28 cellular contexts compared by ENCODE assay signal in the genomic region with DNA sequence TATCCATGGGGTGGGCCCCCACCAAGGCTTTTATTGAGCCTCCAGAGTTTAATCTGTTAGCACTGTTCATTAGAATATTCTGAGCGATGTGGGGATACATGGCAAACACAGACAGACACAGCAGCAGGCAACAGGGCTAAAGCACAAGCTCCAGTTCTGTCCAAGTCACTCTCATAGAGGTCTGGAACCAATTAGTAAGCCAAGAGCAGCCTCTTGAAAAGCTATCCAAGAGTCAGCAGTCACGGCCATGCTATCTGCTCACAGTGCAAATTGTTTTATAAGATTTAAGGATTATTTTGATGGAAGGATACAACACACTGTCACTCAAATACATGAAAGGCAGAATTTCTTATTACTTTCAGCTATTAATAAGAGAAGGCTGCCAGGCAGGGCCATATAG.
DNase-seq lines count a peak whose midpoint lies in the region; ATAC-seq and TF ChIP-seq lines count a peak whose summit lies in the region.
"Had no signal": no experiment of that assay in that cellular context is flagged by ENCODE, and none has a peak within 500 bp of the region (broad histone marks: within the 10 kb centered on the region; RNA-seq: fewer than 3 reads in every experiment).

No MANE protein-coding gene starts in this region.

- no peak overlapping the region for H3K27ac ChIP-seq in left ventricle myocardium inferior (replicated peaks)
- H3K27ac ChIP-seq: BLaER1 treated with 17β-estradiol and CSF1 and Interleukin-3, amounts not matched to agents 10 nM and 100 nM; esophagus muscularis mucosa; ovary; spleen; uterus had no signal

- TF ChIP-seq CTCF in left ventricle myocardium inferior (IDR thresholded peaks at IDR 0.05; ENCODE audit: borderline replicate concordance) (no peak), HFF-Myc (IDR thresholded peaks at IDR 0.05; ENCODE audit: low read depth, low read length, missing control alignments) (no peak)

- H3K4me3 ChIP-seq in left ventricle myocardium inferior (no peak overlapping the region), HFF-Myc (replicated peaks; ENCODE audit: low read depth, low read length) (no peak overlapping the region)
- H3K4me3 ChIP-seq: BLaER1 treated with 17β-estradiol and CSF1 and Interleukin-3, amounts not matched to agents 10 nM and 100 nM; esophagus muscularis mucosa; GM23338; ovary; spleen; uterus had no signal

- ATAC-seq in Right ventricle myocardium inferior (peak; percentile 42), sciatic nerve (peak; percentile 32), GM18867 (IDR thresholded peaks at IDR 0.05; ENCODE audit: unreplicated experiment) (no peak)
- ATAC-seq: activated CD8-positive, alpha-beta T cell treated with anti-CD3 and anti-CD28 coated beads for 36 hours; activated T-helper 17 cell treated with anti-CD3 and anti-CD28 coated beads, Interleukin-2, amount 50 U/mL, for 72 hours; GM23338; left lobe of liver; PC-3 had no signal

- no peaks in the 10 kb centered on the region for H3K9me3 ChIP-seq in left ventricle myocardium inferior (replicated peaks)
- H3K9me3 ChIP-seq: BLaER1 treated with 17β-estradiol and CSF1 and Interleukin-3, amounts not matched to agents 10 nM and 100 nM; esophagus muscularis mucosa; ovary; uterus had no signal

- no peaks in the 10 kb centered on the region for H3K36me3 ChIP-seq in left ventricle myocardium inferior
- H3K36me3 ChIP-seq: BLaER1 treated with 17β-estradiol and CSF1 and Interleukin-3, amounts not matched to agents 10 nM and 100 nM; esophagus muscularis mucosa; ovary; spleen; uterus had no signal

- peaks cover 3% of the 10 kb centered on the region for H3K4me1 ChIP-seq in left ventricle myocardium inferior
- H3K4me1 ChIP-seq: BLaER1 treated with 17β-estradiol and CSF1 and Interleukin-3, amounts not matched to agents 10 nM and 100 nM; esophagus muscularis mucosa; spleen; uterus had no signal

- intact Hi-C loops in Right ventricle myocardium inferior (cut with DNase I): no loop called here
- intact Hi-C loops in left ventricle myocardium inferior (cut with micrococcal nuclease): no loop called here
- intact Hi-C loops in sciatic nerve (cut with DNase I): no loop called here
- intact Hi-C loops in posterior cingulate gyrus (cut with DNase I): no loop called here

- DNase-seq in Right ventricle myocardium inferior (ENCODE audit: missing footprints): peak; percentile 25
- no peak for DNase-seq in left ventricle myocardium inferior
- peak; percentile 7 for DNase-seq in HFF-Myc (ENCODE audit: extremely low read depth, low read depth)
- DNase-seq in dedifferentiated amniotic fluid mesenchymal stem cell (ENCODE audit: extremely low spot score): peak; percentile 47
- DNase-seq in sciatic nerve (ENCODE audit: low spot score): no peak
- DNase-seq in NCI-H146 (lab: John Stamatoyannopoulos, UW): no peak
- no peak for DNase-seq in posterior cingulate gyrus
- DNase-seq: activated CD4-positive, alpha-beta T cell treated with anti-CD3 and anti-CD28 coated beads for 1 hour; activated CD8-positive, alpha-beta T cell treated with anti-CD3 and anti-CD28 coated beads for 36 hours; activated naive CD4-positive, alpha-beta T cell treated with anti-CD3 and anti-CD28 coated beads, Interleukin-2, amount 10 ng/mL, durations not matched to agents 7 days and 5 days; cerebellar nuclear complex; hypothalamus; mesenchymal stem cell; NCI-H1694; NCI-H2171 treated with DMSO at 0.1 percent for 48 hours; nephron progenitor cell; ovary; PC-3; retina; spleen; stimulated activated CD4-positive, alpha-beta T cell treated with anti-CD3 and anti-CD28 coated beads, Interleukin-2, amount 100 ng/mL, for 24 hours; uterus had no signal

- no peaks in the 10 kb centered on the region for H3K27me3 ChIP-seq in left ventricle myocardium inferior (ENCODE audit: low read depth)
- H3K27me3 ChIP-seq: BLaER1 treated with 17β-estradiol and CSF1 and Interleukin-3, amounts not matched to agents 10 nM and 100 nM; esophagus muscularis mucosa; ovary; spleen; uterus had no signal

Comparison
In these comparisons a context has a peak if more than half of its experiments do, and no peak if none do; other contexts are left out.
1. DNase-seq: peak in Right ventricle myocardium inferior (single experiment), HFF-Myc (single experiment) and dedifferentiated amniotic fluid mesenchymal stem cell (single experiment); none in left ventricle myocardium inferior (single experiment), sciatic nerve (single experiment), NCI-H146 (single experiment) and posterior cingulate gyrus (0 of 10).